Comparison of ENCODE assay signal across 9 cellular contexts in the genomic region with DNA sequence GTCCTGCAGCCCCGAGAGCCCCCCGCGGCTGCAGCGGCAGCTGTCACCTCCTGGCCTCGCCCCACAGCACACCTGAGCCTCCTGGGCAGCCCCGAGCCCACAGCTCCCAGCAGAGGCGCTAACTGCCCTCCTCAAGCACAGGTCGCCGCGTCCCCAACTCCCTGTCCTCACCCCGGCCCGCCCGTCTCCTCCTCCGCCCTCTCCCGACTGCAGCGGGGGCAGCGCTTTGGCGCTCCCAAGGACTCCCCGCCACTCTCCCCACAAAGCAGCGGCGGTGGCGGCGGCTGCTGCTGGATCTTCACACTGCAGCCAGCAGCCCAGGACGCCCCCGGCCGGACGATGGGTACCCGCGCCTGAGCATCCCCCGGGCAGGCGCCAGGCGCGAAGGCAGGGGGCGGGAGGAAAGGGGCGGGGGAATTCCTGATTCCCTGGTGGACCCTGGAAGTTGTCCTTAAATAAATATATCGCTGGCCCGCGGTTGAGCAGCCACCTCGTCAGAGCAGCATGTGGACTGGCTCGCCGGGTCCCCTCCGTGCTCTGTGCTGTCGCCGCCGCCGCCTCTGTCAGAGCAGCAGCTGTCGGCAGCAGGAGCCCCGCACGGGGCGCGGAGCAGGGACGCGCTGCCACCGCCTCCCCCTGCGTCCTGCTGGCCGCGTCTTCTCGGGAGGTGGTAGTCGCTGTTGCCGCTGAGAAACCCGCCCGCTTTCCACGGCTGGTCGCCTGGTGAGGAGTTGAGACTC. TPM values are rescaled to one million over a fixed set of nuclear protein-coding genes. Genes with fewer than 3 reads are reported as not detected.
DNase-seq lines count a peak whose midpoint lies in the region; FAIRE-seq and TF ChIP-seq lines count a peak whose summit lies in the region.
"Had no signal": no experiment of that assay in that cellular context is flagged by ENCODE, and none has a peak within 500 bp of the region (broad histone marks: within the 10 kb centered on the region; RNA-seq: fewer than 3 reads in every experiment).

A gene (plus strand): TSS at position 485 of the 740 bp plus-strand sequence. CDS start 277 bp downstream, outside the sequence.

- TF ChIP-seq CTCF in brain microvascular endothelial cell (IDR thresholded peaks at IDR 0.05; ENCODE audit: low read depth, low read length, missing control alignments) (no peak), CD14-positive monocyte (IDR thresholded peaks at IDR 0.05) (no peak)

- H2BK5ac ChIP-seq in mesenchymal stem cell (ENCODE audit: low read depth, low read length, poor library complexity, severe bottlenecking), result no peak within 1 kb of the TSS

- H2AK5ac ChIP-seq in mesenchymal stem cell (ENCODE audit: low read length, severe bottlenecking), result no peak within 1 kb of the TSS

- H3K14ac ChIP-seq in mesenchymal stem cell (ENCODE audit: low read length in 2 of 2), result no peak within 1 kb of the TSS

- H4K8ac ChIP-seq in mesenchymal stem cell (ENCODE audit: low read length), result no peak within 1 kb of the TSS

- H3K4me2 ChIP-seq in mesenchymal stem cell (ENCODE audit: low read length, poor library complexity, severe bottlenecking), result peak within 1 kb of the TSS; percentile 12

- peaks cover 12% of the 10 kb centered on the region for H3K4me1 ChIP-seq in mesenchymal stem cell (ENCODE audit: control insufficient read depth, insufficient read depth, low read depth, low read length)

- peak within 1 kb of the TSS; percentile 39 for H3K4me3 Mint-ChIP-seq in activated naive CD4-positive, alpha-beta T cell treated with anti-CD3 and anti-CD28 coated beads for 36 hours
- H3K4me3 Mint-ChIP-seq in CD14-positive monocyte, result peak within 1 kb of the TSS in 1 of 2 donors; percentile 68

- WGBS in mesenchymal stem cell, result under 1% methylated on average over 51 of the region's 64 CpGs

- H3K9ac ChIP-seq in mesenchymal stem cell (ENCODE audit: low read length), result no peak within 1 kb of the TSS

- no peak within 1 kb of the TSS for H3K27ac Mint-ChIP-seq in activated naive CD4-positive, alpha-beta T cell treated with anti-CD3 and anti-CD28 coated beads for 36 hours
- H3K27ac Mint-ChIP-seq in CD14-positive monocyte, result peak within 1 kb of the TSS in 1 of 7 donors; percentile 77

- DNase-seq in activated naive CD4-positive, alpha-beta T cell treated with anti-CD3 and anti-CD28 coated beads for 36 hours, result peak; percentile 4
- no peak for DNase-seq in activated naive CD4-positive, alpha-beta T cell treated with anti-CD3 and anti-CD28 coated beads, Interleukin-2, amount 50 U/mL, for 16 hours
- DNase-seq in brain microvascular endothelial cell (no peak), mesenchymal stem cell (no peak), urothelium cell line (ENCODE audit: low spot score) (peak; percentile 69), CD14-positive monocyte (ENCODE audit: low spot score) (no peak), NCI-H187 treated with DMSO at 0.1 percent for 48 hours (lab: John Stamatoyannopoulos, UW) (no peak), G401 (ENCODE audit: low spot score) (no peak)
- DNase-seq: DND-41 had no signal

- CTCF ChIA-PET in activated naive CD4-positive, alpha-beta T cell treated with anti-CD3 and anti-CD28 coated beads for 36 hours (lab: Charles Lee), result no interaction called here

- no peaks in the 10 kb centered on the region for H3K9me3 ChIP-seq in mesenchymal stem cell (ENCODE audit: control insufficient read depth, low read length)

- H2BK12ac ChIP-seq in mesenchymal stem cell (ENCODE audit: low read length in 2 of 2), result no peak within 1 kb of the TSS

- no peak within 1 kb of the TSS for H3K4ac ChIP-seq in mesenchymal stem cell (ENCODE audit: low read depth in 1 of 2, low read length in 2 of 2)

- H3K4me3 ChIP-seq in brain microvascular endothelial cell (ENCODE audit: low read depth, low read length), result peak within 1 kb of the TSS; percentile 49
- peak within 1 kb of the TSS; percentile 39 to 67 for H3K4me3 ChIP-seq in mesenchymal stem cell (ENCODE audit: insufficient read depth in 1 of 2, low read depth in 1 of 2, low read length in 2 of 2)

- H3K18ac ChIP-seq in mesenchymal stem cell (ENCODE audit: low read depth in 1 of 2, low read length in 2 of 2), result no peak within 1 kb of the TSS

- no peaks in the 10 kb centered on the region for H3K9me3 Mint-ChIP-seq in activated naive CD4-positive, alpha-beta T cell treated with anti-CD3 and anti-CD28 coated beads for 36 hours
- H3K9me3 Mint-ChIP-seq in CD14-positive monocyte, result peaks cover 0 to 3% (median 1%) of the 10 kb centered on the region in 7 donors

- in situ Hi-C loops in brain microvascular endothelial cell (cut with HindIII; ENCODE audit: low pct_ligation_motif_present, low sequenced_read_pairs) (no loop called here), G401 (cut with HindIII; ENCODE audit: low sequenced_read_pairs) (no loop called here)

- no peaks in the 10 kb centered on the region for H3K36me3 Mint-ChIP-seq in activated naive CD4-positive, alpha-beta T cell treated with anti-CD3 and anti-CD28 coated beads for 36 hours (ENCODE audit: low read depth)
- no peaks in the 10 kb centered on the region for H3K36me3 Mint-ChIP-seq in CD14-positive monocyte

- H2BK120ac ChIP-seq in mesenchymal stem cell (ENCODE audit: low read depth, low read length), result no peak within 1 kb of the TSS

- no peaks in the 10 kb centered on the region for H3K79me1 ChIP-seq in mesenchymal stem cell (replicated peaks; ENCODE audit: low read length, poor library complexity, severe bottlenecking)

- H2AFZ ChIP-seq in mesenchymal stem cell (ENCODE audit: low read depth, low read length), result no peak within 1 kb of the TSS

- intact Hi-C loops in activated naive CD4-positive, alpha-beta T cell treated with anti-CD3 and anti-CD28 coated beads for 36 hours (cut with micrococcal nuclease), result no loop called here
- intact Hi-C loops in CD14-positive monocyte (cut with micrococcal nuclease), result no loop called here

- H3K4me1 Mint-ChIP-seq in activated naive CD4-positive, alpha-beta T cell treated with anti-CD3 and anti-CD28 coated beads for 36 hours (ENCODE audit: low read depth), result peaks cover 12% of the 10 kb centered on the region
- H3K4me1 Mint-ChIP-seq in CD14-positive monocyte, result peaks cover 4% of the 10 kb centered on the region

- H3K36me3 ChIP-seq in brain microvascular endothelial cell (replicated peaks) (no peaks in the 10 kb centered on the region), mesenchymal stem cell (ENCODE audit: control insufficient read depth in 1 of 2, insufficient read depth in 2 of 2, low read depth in 1 of 2, low read length in 2 of 2) (no peaks in the 10 kb centered on the region)

- H3K27ac ChIP-seq in brain microvascular endothelial cell, result no peak within 1 kb of the TSS
- no peak within 1 kb of the TSS for H3K27ac ChIP-seq in mesenchymal stem cell (ENCODE audit: low read length, poor library complexity, severe bottlenecking)

- peaks cover 54% of the 10 kb centered on the region for H3K27me3 Mint-ChIP-seq in activated naive CD4-positive, alpha-beta T cell treated with anti-CD3 and anti-CD28 coated beads for 36 hours (ENCODE audit: low read depth)
- peaks cover 42 to 66% (median 53%) of the 10 kb centered on the region in 3 donors for H3K27me3 Mint-ChIP-seq in CD14-positive monocyte (ENCODE audit: low read depth in 3 of 3)

- H3K27me3 ChIP-seq in brain microvascular endothelial cell (replicated peaks) (peaks cover 12% of the 10 kb centered on the region), mesenchymal stem cell (ENCODE audit: control insufficient read depth in 1 of 2, insufficient read depth in 1 of 2, low read length in 2 of 2) (peaks cover 31 to 63% of the 10 kb centered on the region in 2 experiments)

- peak; percentile 40 for FAIRE-seq in urothelium cell line (lab: Jason Lieb, UNC)

- no peak within 1 kb of the TSS for H2BK15ac ChIP-seq in mesenchymal stem cell (ENCODE audit: low read depth, poor library complexity, severe bottlenecking)

- no peak within 1 kb of the TSS for H3K23ac ChIP-seq in mesenchymal stem cell (ENCODE audit: low read length in 2 of 2)

- no peak within 1 kb of the TSS for H4K91ac ChIP-seq in mesenchymal stem cell (ENCODE audit: low read length)

RNA-seq across cellular contexts. Expression of the gene that starts here (rescaled TPM):
- total RNA-seq in activated naive CD4-positive, alpha-beta T cell treated with anti-CD3 and anti-CD28 coated beads for 36 hours, result not detected
- polyA plus RNA-seq in mesenchymal stem cell (2013, experiment 1 of 2), result not detected
- polyA plus RNA-seq in mesenchymal stem cell (2013, experiment 2 of 2), result not detected
- polyA plus RNA-seq in CD14-positive monocyte, result not detected
- not detected in 2 replicates for total RNA-seq in G401 (2014; rRNA removed; shearing (Covaris generic))

Comparison
In these comparisons a context has a peak if more than half of its experiments do, and no peak if none do; other contexts are left out.
1. Peak in DNase-seq in activated naive CD4-positive, alpha-beta T cell treated with anti-CD3 and anti-CD28 coated beads for 36 hours; RNA of the gene not detected or under 1 TPM.